In the genomic region with DNA sequence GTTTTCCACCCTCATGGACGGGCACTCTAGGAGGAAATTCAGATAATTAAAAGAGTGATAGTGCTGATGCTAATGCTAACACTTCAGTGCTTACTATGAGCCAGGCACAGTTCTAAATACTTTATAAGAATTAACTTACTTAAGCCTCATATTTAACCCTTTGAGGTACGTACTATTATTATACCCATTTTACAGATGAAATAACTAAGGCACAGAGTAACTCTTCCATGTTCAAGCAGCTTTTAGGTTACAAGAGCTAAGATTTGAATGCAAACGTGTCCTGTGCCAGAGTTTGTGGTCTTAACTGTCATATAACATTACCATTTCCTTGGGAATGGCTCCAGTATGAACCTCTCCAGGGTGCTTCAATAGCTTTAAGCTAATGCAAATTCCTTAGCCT, we compare ENCODE assay signal across 25 cellular contexts.
DNase-seq lines count a peak whose midpoint lies in the region; ATAC-seq, FAIRE-seq and TF ChIP-seq lines count a peak whose summit lies in the region.
"Had no signal": no experiment of that assay in that cellular context is flagged by ENCODE, and none has a peak within 500 bp of the region (broad histone marks: within the 10 kb centered on the region; RNA-seq: fewer than 3 reads in every experiment).

No MANE protein-coding gene starts in this region.

- TF ChIP-seq CTCF in HepG2 (CRISPR knock-in tag; IDR thresholded peaks at IDR 0.05), result no peak
- TF ChIP-seq CTCF in right lobe of liver (IDR thresholded peaks at IDR 0.05), result no peak
- no peak for TF ChIP-seq CTCF in K562 (IDR thresholded peaks at IDR 0.05 in 2 of 3, conservative IDR thresholded peaks at IDR 0.05 in 1 of 3; ENCODE audit: insufficient read depth in 2 of 3, low read depth in 1 of 3, low read length in 3 of 3)
- no peak for TF ChIP-seq CTCF in osteoblast (IDR thresholded peaks at IDR 0.05; ENCODE audit: extremely low read depth, low read depth, low read length)

- H3K4me2 ChIP-seq in HepG2 (ENCODE audit: low read depth, low read length) (no peak overlapping the region), K562 (ENCODE audit: insufficient read depth, low read length) (no peak overlapping the region), osteoblast (ENCODE audit: insufficient read depth, low read length) (no peak overlapping the region)
- H3K4me2 ChIP-seq: A549; BLaER1 treated with 17β-estradiol and CSF1 and Interleukin-3, amounts not matched to agents 10 nM and 100 nM had no signal

- H3K9me3 ChIP-seq in HepG2 (ENCODE audit: low read length) (no peaks in the 10 kb centered on the region), right lobe of liver (no peaks in the 10 kb centered on the region), K562 (replicated peaks; ENCODE audit: control insufficient read depth, insufficient read depth, low read depth, low read length) (no peaks in the 10 kb centered on the region), osteoblast (ENCODE audit: low read depth, low read length) (no peaks in the 10 kb centered on the region)
- H3K9me3 ChIP-seq: A549; BLaER1 treated with 17β-estradiol and CSF1 and Interleukin-3, amounts not matched to agents 10 nM and 100 nM had no signal

- BruUV-seq in HepG2 (replicated peaks; lab: Mats Ljungman, UMichigan) (no TSS peak), K562 (replicated peaks; lab: Mats Ljungman, UMichigan) (no TSS peak)

- TF ChIP-seq POLR2A in HepG2 (IDR thresholded peaks at IDR 0.05; ENCODE audit: insufficient read depth in 1 of 2, low read depth in 2 of 2, low read length in 2 of 2) (no peak), right lobe of liver (IDR thresholded peaks at IDR 0.05) (no peak), K562 (conservative IDR thresholded peaks at IDR 0.05) (no peak)

- H3K27me3 ChIP-seq in HepG2 (ENCODE audit: control insufficient read depth in 1 of 2, insufficient read depth in 2 of 2, low read length in 2 of 2) (no peaks in the 10 kb centered on the region), right lobe of liver (no peaks in the 10 kb centered on the region), K562 (ENCODE audit: control insufficient read depth in 2 of 2, insufficient read depth in 2 of 2, low read length in 2 of 2) (peaks cover 2 to 4% of the 10 kb centered on the region in 2 experiments; a peak in 2 of 5 replicates), osteoblast (ENCODE audit: insufficient read depth, low read length) (peaks cover 2% of the 10 kb centered on the region)
- H3K27me3 ChIP-seq: BLaER1 treated with 17β-estradiol and CSF1 and Interleukin-3, amounts not matched to agents 10 nM and 100 nM had no signal

- TF ChIP-seq RAD21 in HepG2 (CRISPR knock-in tag; IDR thresholded peaks at IDR 0.05) (no peak), K562 (CRISPR knock-in tag; conservative IDR thresholded peaks at IDR 0.05 in 1 of 2, IDR thresholded peaks at IDR 0.05 in 1 of 2) (no peak)

- intact Hi-C loops in HepG2 (cut with micrococcal nuclease; ENCODE audit: unreplicated experiment) (no loop called here), right lobe of liver (cut with DNase I) (no loop called here), K562 (cut with micrococcal nuclease) (no loop called here)

- in situ Hi-C loops in HepG2 (cut with HindIII; ENCODE audit: extremely low pct_ligation_motif_present, low pct_unique_long_range_greater_than_20kb), result no loop called here
- in situ Hi-C loops in K562 (cut with MboI), result no loop called here

- no peaks in the 10 kb centered on the region for H3K4me1 ChIP-seq in HepG2 (ENCODE audit: insufficient read depth, low read length)
- H3K4me1 ChIP-seq in right lobe of liver, result no peaks in the 10 kb centered on the region
- peaks cover 0 to 9% of the 10 kb centered on the region in 2 experiments; a peak in 2 of 5 replicates for H3K4me1 ChIP-seq in K562 (replicated peaks in 1 of 2; ENCODE audit: control insufficient read depth in 2 of 2, insufficient read depth in 2 of 2, low read length in 2 of 2)
- no peaks in the 10 kb centered on the region for H3K4me1 ChIP-seq in osteoblast (ENCODE audit: insufficient read depth, low read length)
- H3K4me1 ChIP-seq: A549; BLaER1 treated with 17β-estradiol and CSF1 and Interleukin-3, amounts not matched to agents 10 nM and 100 nM had no signal

- H3K36me3 ChIP-seq in HepG2 (replicated peaks in 1 of 2; ENCODE audit: control insufficient read depth in 1 of 2, insufficient read depth in 2 of 2, low read length in 2 of 2) (no peaks in the 10 kb centered on the region), right lobe of liver (no peaks in the 10 kb centered on the region), K562 (ENCODE audit: control insufficient read depth, insufficient read depth, low read length) (no peaks in the 10 kb centered on the region), osteoblast (ENCODE audit: insufficient read depth, low read length) (no peaks in the 10 kb centered on the region)
- H3K36me3 ChIP-seq: BLaER1 treated with 17β-estradiol and CSF1 and Interleukin-3, amounts not matched to agents 10 nM and 100 nM had no signal

- H2AFZ ChIP-seq in HepG2 (ENCODE audit: low read length) (no peak overlapping the region), K562 (ENCODE audit: low read depth, low read length) (no peak overlapping the region), osteoblast (ENCODE audit: low read length) (no peak overlapping the region)

- CTCF ChIA-PET in HepG2 (lab: Yijun Ruan, JAX; ENCODE audit: low intra/inter-chr PET ratio, low total read pairs), result no interaction called here
- CTCF ChIA-PET in K562 (lab: Yijun Ruan, JAX; ENCODE audit: low intra/inter-chr PET ratio), result no interaction called here

- no peak for DNase-seq in HepG2 (ENCODE audit: low spot score)
- DNase-seq in right lobe of liver, result no peak
- no peak for DNase-seq in K562 (ENCODE audit: extremely low read depth in 1 of 4, low spot score in 3 of 4)
- DNase-seq in osteoblast (ENCODE audit: insufficient read length, low spot score, missing footprints), result peak; percentile 27
- DNase-seq in CD1c-positive myeloid dendritic cell (ENCODE audit: extremely low spot score), result no peak
- DNase-seq: AML-193; CD4-positive, alpha-beta memory T cell; CD4-positive, CD25-positive, alpha-beta regulatory T cell; CD8-positive, alpha-beta memory T cell; COR-L47; DMS 273 treated with DMSO at 0.1 percent for 48 hours; DMS153; DMS53; DMS79; DND-41; EL; GDM1 had no signal

- H3K79me2 ChIP-seq in HepG2 (ENCODE audit: insufficient read depth, low read length) (no peaks in the 10 kb centered on the region), K562 (ENCODE audit: control insufficient read depth, insufficient read depth, low read length) (no peaks in the 10 kb centered on the region), osteoblast (ENCODE audit: insufficient read depth, low read length) (no peaks in the 10 kb centered on the region)

- H3K27ac ChIP-seq in HepG2 (ENCODE audit: extremely low read length, insufficient read depth, low read length) (no peak overlapping the region), right lobe of liver (no peak overlapping the region), K562 (ENCODE audit: extremely low read depth, low read depth, low read length) (no peak overlapping the region), osteoblast (ENCODE audit: low read depth, low read length) (no peak overlapping the region)
- H3K27ac ChIP-seq: 22Rv1; A549; BLaER1 treated with 17β-estradiol and CSF1 and Interleukin-3, amounts not matched to agents 10 nM and 100 nM; C4-2B had no signal

- no peak overlapping the region for H3K9ac ChIP-seq in HepG2 (ENCODE audit: insufficient read depth, low read depth, low read length)
- H3K9ac ChIP-seq in K562 (ENCODE audit: insufficient read depth in 1 of 2, low read depth in 2 of 2, low read length in 2 of 2), result no peak overlapping the region
- H3K9ac ChIP-seq: BLaER1 treated with 17β-estradiol and CSF1 and Interleukin-3, amounts not matched to agents 10 nM and 100 nM had no signal

- POLR2A ChIA-PET in HepG2 (lab: Yijun Ruan, JAX) (no interaction called here), K562 (lab: Yijun Ruan, JAX) (no interaction called here)

- H3K9me1 ChIP-seq in K562 (ENCODE audit: control insufficient read depth, insufficient read depth, low read length), result no peaks in the 10 kb centered on the region

- no peak for ATAC-seq in HepG2
- ATAC-seq in right lobe of liver, result no peak
- ATAC-seq in K562, result no peak
- no peak for ATAC-seq in GM21786 (IDR thresholded peaks at IDR 0.05; ENCODE audit: unreplicated experiment)
- ATAC-seq: A549, GM12878 had no signal

- FAIRE-seq in HepG2 (lab: Jason Lieb, UNC), result no peak
- FAIRE-seq in K562 (lab: Jason Lieb, UNC), result no peak
- FAIRE-seq: A549, GM12878, GM12892, GM18507 had no signal

- TF ChIP-seq EP300 in HepG2 (IDR thresholded peaks at IDR 0.05; ENCODE audit: low read depth in 2 of 2, low read length in 2 of 2) (no peak), HepG2 (CRISPR knock-in tag; IDR thresholded peaks at IDR 0.05; ENCODE audit: borderline replicate concordance) (no peak), K562 (IDR thresholded peaks at IDR 0.05; ENCODE audit: low read length) (no peak)

- H3K4me3 ChIP-seq in HepG2 (replicated peaks in 1 of 3; ENCODE audit: insufficient read depth in 1 of 3, low read depth in 2 of 3, low read length in 3 of 3) (no peak overlapping the region), right lobe of liver (no peak overlapping the region), K562 (no peak overlapping the region), osteoblast (ENCODE audit: insufficient read depth, low read length) (no peak overlapping the region)
- H3K4me3 ChIP-seq: A549; BLaER1 treated with 17β-estradiol and CSF1 and Interleukin-3, amounts not matched to agents 10 nM and 100 nM; GM12878 had no signal

- 4% methylated on average over 3 of the region's 3 CpGs for WGBS in HepG2 (ENCODE audit: low lambda C conversion rate)
- 48% methylated on average over 2 of the region's 3 CpGs for WGBS in right lobe of liver (ENCODE audit: insufficient coverage, low coverage, low lambda C conversion rate, missing lambda C conversion rate)
- WGBS in K562 (ENCODE audit: insufficient coverage, low coverage, missing lambda C conversion rate), result 26% methylated on average over 3 of the region's 3 CpGs

- H4K20me1 ChIP-seq in HepG2 (ENCODE audit: insufficient read depth, low read length), result no peaks in the 10 kb centered on the region
- no peaks in the 10 kb centered on the region for H4K20me1 ChIP-seq in K562 (replicated peaks; ENCODE audit: control insufficient read depth, insufficient read depth, low read length)
- no peaks in the 10 kb centered on the region for H4K20me1 ChIP-seq in osteoblast (ENCODE audit: insufficient read depth, low read length)
- H4K20me1 ChIP-seq: BLaER1 treated with 17β-estradiol and CSF1 and Interleukin-3, amounts not matched to agents 10 nM and 100 nM had no signal

TF ChIP-seq in HepG2, 621 proteins besides CTCF, POLR2A, EP300 and RAD21:
- 0 out of 2 replicates have a peak, but pooled peaks have one; percentile 14 for TF ChIP-seq ZNF629 (CRISPR knock-in tag; conservative IDR thresholded peaks at IDR 0.05)
- TF ChIP-seq AGO1 (IDR thresholded peaks at IDR 0.05; ENCODE audit: low read depth, low read length, poor library complexity, severe bottlenecking), result no peak
TF ChIP-seq in HepG2: peak in this region for 1.

TF ChIP-seq in K562, 482 proteins besides CTCF, POLR2A, EP300 and RAD21 (continues in another document):
- TF ChIP-seq RNF2 (IDR thresholded peaks at IDR 0.05) (no peak), RBM25 (IDR thresholded peaks at IDR 0.05; ENCODE audit: low read depth, low read length, severe bottlenecking) (peak; percentile 85), RCOR1 (IDR thresholded peaks at IDR 0.05; ENCODE audit: borderline replicate concordance in 1 of 2, low read depth in 2 of 2, low read length in 2 of 2) (0 out of 4 replicates have a peak, but pooled peaks of 1 of the 2 experiments have one; percentile 10)

Comparison
In these comparisons a context has a peak if more than half of its experiments do, and no peak if none do; other contexts are left out.
1. Of the 241 proteins assayed by ChIP-seq in both HepG2 and K562: peak only in HepG2: none; only in K562: ADNP; in both: none; in neither: 239; mixed calls (peak in some experiments, not most) for 1.